8 cellular contexts compared by ENCODE assay signal in genomic region chr9:91433180-91433579, GRCh38. TPM values are rescaled to one million over a fixed set of nuclear protein-coding genes. Genes with fewer than 3 reads are reported as not detected.
A peak's percentile ranks its signal among the peaks of the same experiment; 100 is the strongest.
DNase-seq lines count a peak whose midpoint lies in the region; ATAC-seq, FAIRE-seq and TF ChIP-seq lines count a peak whose summit lies in the region.

No MANE protein-coding gene starts in this region.

- dilution Hi-C loops in endothelial cell of umbilical vein (cut with MboI; ENCODE audit: extremely low pct_ligation_motif_present, low sequenced_read_pairs), result no loop called here

- TF ChIP-seq CTCF in AG04449 (IDR thresholded peaks at IDR 0.05; ENCODE audit: insufficient read depth, low read length, missing control alignments) (peak; percentile 52), GM12873 (IDR thresholded peaks at IDR 0.05; ENCODE audit: insufficient read depth, low read depth, low read length, missing control alignments) (peak; percentile 46), endothelial cell of umbilical vein (IDR thresholded peaks at IDR 0.05; ENCODE audit: extremely low read depth in 1 of 2, insufficient read depth in 1 of 2, low read depth in 1 of 2, low read length in 2 of 2) (peak; percentile 51 to 53), neural crest cell (conservative IDR thresholded peaks at IDR 0.05) (peak; percentile 54)

- H3K4me2 ChIP-seq in endothelial cell of umbilical vein (ENCODE audit: insufficient read depth, low read length), result peak overlapping the region; percentile 25

- no peak overlapping the region for H3K27ac ChIP-seq in endothelial cell of umbilical vein (ENCODE audit: insufficient read depth, low read depth, low read length)

- no peaks in the 10 kb centered on the region for H4K20me1 ChIP-seq in endothelial cell of umbilical vein (replicated peaks; ENCODE audit: control insufficient read depth, extremely low read depth, insufficient read depth, low read length)

- H3K9me3 Mint-ChIP-seq in neural crest cell, result no peaks in the 10 kb centered on the region

- no peaks in the 10 kb centered on the region for H3K9me3 ChIP-seq in endothelial cell of umbilical vein (replicated peaks; ENCODE audit: control insufficient read depth, insufficient read depth, low read length)

- no peaks in the 10 kb centered on the region for H3K36me3 Mint-ChIP-seq in neural crest cell (ENCODE audit: low read depth)

- no TSS peak for BruUV-seq in endothelial cell of umbilical vein (replicated peaks; lab: Mats Ljungman, UMichigan)

- CTCF ChIA-PET in AG04449 (lab: Yijun Ruan, JAX), result interaction anchor here (0.7 to 11.6 kb wide), 16 partner anchors 9 to 518 kb away, joined by 3 to 200 read pairs (median 4); partner anchors contain the start of gene NFIL3
- CTCF ChIA-PET in endothelial cell of umbilical vein (lab: Charles Lee), result interaction anchor here (0.6 to 3.3 kb wide), 28 partner anchors 8 to 527 kb away, joined by 3 to 76 read pairs (median 3); partner anchors contain the start of gene NFIL3

- DNase-seq in AG04449 (ENCODE audit: low read depth, low spot score), result peak; percentile 91
- peak; percentile 79 for DNase-seq in RPMI7951 (ENCODE audit: low read depth)
- peak; percentile 85 for DNase-seq in endothelial cell of umbilical vein (ENCODE audit: low read depth, low spot score)
- DNase-seq in neural crest cell (ENCODE audit: low read depth, low spot score), result no peak
- no peak for DNase-seq in OCI-M2 (lab: John Stamatoyannopoulos, UW; ENCODE audit: unreplicated experiment)

- no peak overlapping the region for H3K4me3 Mint-ChIP-seq in neural crest cell

- H3K27me3 Mint-ChIP-seq in neural crest cell (ENCODE audit: low read depth), result peaks cover 19% of the 10 kb centered on the region

- no peak overlapping the region for H3K27ac Mint-ChIP-seq in neural crest cell (ENCODE audit: unreplicated experiment)

- peaks cover 2 to 4% of the 10 kb centered on the region in 2 experiments for H3K27me3 ChIP-seq in endothelial cell of umbilical vein (ENCODE audit: control insufficient read depth in 2 of 2, insufficient read depth in 2 of 2, low read length in 2 of 2)

- H3K9ac ChIP-seq in endothelial cell of umbilical vein (replicated peaks; ENCODE audit: extremely low read depth, insufficient read depth, low read length), result no peak overlapping the region

- POLR2A ChIA-PET in AG04449 (lab: Yijun Ruan, JAX) (interaction anchor here (0.6 to 1.6 kb wide), 2 partner anchors 9 to 157 kb away, joined by 3 to 10 read pairs; partner anchors contain the start of gene NFIL3), endothelial cell of umbilical vein (lab: Charles Lee) (no interaction called here)

- no peaks in the 10 kb centered on the region for H3K79me2 ChIP-seq in endothelial cell of umbilical vein (ENCODE audit: control insufficient read depth, insufficient read depth, low read length)

- FAIRE-seq in endothelial cell of umbilical vein (lab: Jason Lieb, UNC), result peak; percentile 92

- peaks cover 5% of the 10 kb centered on the region for H3K4me1 ChIP-seq in endothelial cell of umbilical vein (ENCODE audit: control insufficient read depth, extremely low read depth, insufficient read depth, low read length)

- no peak for TF ChIP-seq POLR2A in endothelial cell of umbilical vein (IDR thresholded peaks at IDR 0.05; ENCODE audit: low read depth, low read length)

- ATAC-seq in HG02870 (IDR thresholded peaks at IDR 0.05; ENCODE audit: unreplicated experiment) (no peak), HG03095 (IDR thresholded peaks at IDR 0.05; ENCODE audit: unreplicated experiment) (no peak)

- no peaks in the 10 kb centered on the region for H3K9me1 ChIP-seq in endothelial cell of umbilical vein (replicated peaks; ENCODE audit: control insufficient read depth, extremely low read depth, insufficient read depth, low read length)

- H2AFZ ChIP-seq in endothelial cell of umbilical vein (ENCODE audit: low read depth, low read length), result no peak overlapping the region

- H3K36me3 ChIP-seq in endothelial cell of umbilical vein (ENCODE audit: control insufficient read depth in 2 of 2, extremely low read depth in 1 of 2, insufficient read depth in 2 of 2, low read length in 2 of 2), result no peaks in the 10 kb centered on the region

- H3K4me3 ChIP-seq in AG04449 (ENCODE audit: low read depth, low read length) (no peak overlapping the region), endothelial cell of umbilical vein (replicated peaks in 1 of 3; ENCODE audit: insufficient read depth in 1 of 3, low read depth in 1 of 3, low read length in 3 of 3) (no peak overlapping the region)

- intact Hi-C loops in endothelial cell of umbilical vein (cut with micrococcal nuclease), result loop anchor here (1.0 to 2.0 kb wide), 2 partner anchors 448 to 518 kb away; no protein-coding TSS in a partner anchor

- no peaks in the 10 kb centered on the region for H3K4me1 Mint-ChIP-seq in neural crest cell

TF ChIP-seq in endothelial cell of umbilical vein, 7 proteins besides CTCF, POLR2A, EP300 and RAD21:
- TF ChIP-seq GATA2 (IDR thresholded peaks at IDR 0.05; ENCODE audit: insufficient read depth, insufficient read length, low read depth, low read length), result peak; percentile 36
- no peak for TF ChIP-seq EZH2 (IDR thresholded peaks at IDR 0.05; ENCODE audit: borderline replicate concordance, low read depth, low read length, severe bottlenecking)
- peak; percentile 54 for TF ChIP-seq FOS (IDR thresholded peaks at IDR 0.05; ENCODE audit: borderline replicate concordance, insufficient read depth, low read length)
- TF ChIP-seq MYC (IDR thresholded peaks at IDR 0.05; ENCODE audit: low read depth, low read length), result no peak
- TF ChIP-seq POLR2AphosphoS5 (IDR thresholded peaks at IDR 0.05; ENCODE audit: insufficient read depth, low read depth, low read length), result no peak
- TF ChIP-seq JUN (IDR thresholded peaks at IDR 0.05; ENCODE audit: borderline replicate concordance, insufficient read depth, insufficient read length, low read depth), result no peak
- TF ChIP-seq MAX (IDR thresholded peaks at IDR 0.05; ENCODE audit: insufficient read depth, insufficient read length), result no peak

RNA-seq across cellular contexts. Expression of gene NFIL3, which starts 9.5 kb away (rescaled TPM):
- 11.9 and 12.0 TPM in 2 replicates for total RNA-seq in RPMI7951 (2014; rRNA removed; shearing (Covaris generic))
- total RNA-seq in endothelial cell of umbilical vein (9.7 and 10.5 TPM in 2 replicates), neural crest cell (16.2 and 16.8 TPM in 2 replicates)
- polyA plus RNA-seq in endothelial cell of umbilical vein, result 1.9 and 2.9 TPM in 2 replicates
- 4.9 and 5.4 TPM in 2 replicates for polyA plus RNA-seq in endothelial cell of umbilical vein (2011; cell fraction: cytosol; rRNA removed)
- polyA plus RNA-seq in endothelial cell of umbilical vein (2011; cell fraction: nucleus; rRNA removed), result 6.4 and 8.2 TPM in 2 replicates
- 14.3 and 15.7 TPM in 2 replicates for polyA plus RNA-seq in endothelial cell of umbilical vein (2012)
- polyA minus RNA-seq in endothelial cell of umbilical vein, result 2.7 and 2.9 TPM in 2 replicates
- 10.5 TPM for polyA minus RNA-seq in endothelial cell of umbilical vein (2011; cell fraction: cytosol; rRNA and poly(A)+ RNA removed)
- polyA minus RNA-seq in endothelial cell of umbilical vein (2011; cell fraction: nucleus; rRNA and poly(A)+ RNA removed), result 5.4 and 7.5 TPM in 2 replicates

Comparison
In these comparisons a context has a peak if more than half of its experiments do, and no peak if none do; other contexts are left out.
1. DNase-seq: peak in AG04449 (single experiment), RPMI7951 (single experiment) and endothelial cell of umbilical vein (single experiment); none in neural crest cell (single experiment) and OCI-M2 (single experiment).
2. Peak in every context shown above with its lines, with median percentiles within 50 percentile points of each other: CTCF ChIP-seq.